Comparison of ENCODE assay signal across 1 cellular context in the genomic region with DNA sequence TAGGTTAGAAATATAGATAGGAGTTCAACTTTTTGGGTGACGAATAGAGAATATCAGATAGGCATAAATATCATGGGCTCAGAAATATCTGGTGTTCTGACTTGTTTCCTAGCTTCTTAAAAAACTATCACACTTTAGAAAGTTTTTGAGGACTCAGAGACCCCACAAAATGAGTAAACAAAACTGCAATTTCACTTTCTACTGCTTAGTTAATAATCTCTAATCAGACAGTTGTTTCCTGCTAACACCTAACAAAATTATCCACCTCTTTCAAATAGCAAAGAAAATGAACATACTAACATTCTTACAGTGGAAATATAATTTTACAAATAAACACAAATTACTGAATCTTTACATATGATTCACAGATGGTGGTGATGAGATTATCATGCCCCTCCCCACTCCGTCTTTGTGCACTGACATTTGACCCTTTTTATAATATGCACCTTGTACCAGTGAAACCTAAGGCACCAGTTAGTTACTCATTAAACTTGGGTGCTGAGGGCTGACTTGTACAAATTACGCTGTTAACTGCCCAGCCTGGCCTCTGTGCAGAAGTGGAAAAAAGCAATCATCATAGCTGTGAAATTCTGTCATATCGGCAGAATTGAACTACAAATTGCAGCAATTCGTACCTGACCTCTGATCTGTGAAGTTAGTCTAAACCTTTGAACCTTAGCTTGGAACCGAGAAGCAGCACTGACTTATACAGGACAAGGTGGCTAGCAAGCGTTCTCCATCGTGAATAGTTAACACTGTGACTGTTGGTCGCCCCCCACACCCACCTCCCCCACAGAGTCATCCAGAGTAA.
TF ChIP-seq lines count a peak whose summit lies in the region.

No MANE protein-coding gene starts in this region.

TF ChIP-seq in HepG2, 621 proteins besides CTCF, POLR2A, EP300 and RAD21 (continued from another document and continues in another):
- TF ChIP-seq, protein P1, sequence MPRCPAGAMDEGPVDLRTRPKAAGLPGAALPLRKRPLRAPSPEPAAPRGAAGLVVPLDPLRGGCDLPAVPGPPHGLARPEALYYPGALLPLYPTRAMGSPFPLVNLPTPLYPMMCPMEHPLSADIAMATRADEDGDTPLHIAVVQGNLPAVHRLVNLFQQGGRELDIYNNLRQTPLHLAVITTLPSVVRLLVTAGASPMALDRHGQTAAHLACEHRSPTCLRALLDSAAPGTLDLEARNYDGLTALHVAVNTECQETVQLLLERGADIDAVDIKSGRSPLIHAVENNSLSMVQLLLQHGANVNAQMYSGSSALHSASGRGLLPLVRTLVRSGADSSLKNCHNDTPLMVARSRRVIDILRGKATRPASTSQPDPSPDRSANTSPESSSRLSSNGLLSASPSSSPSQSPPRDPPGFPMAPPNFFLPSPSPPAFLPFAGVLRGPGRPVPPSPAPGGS (CRISPR knock-in tag; IDR thresholded peaks at IDR 0.05) = no peak
- TF ChIP-seq, protein P2, sequence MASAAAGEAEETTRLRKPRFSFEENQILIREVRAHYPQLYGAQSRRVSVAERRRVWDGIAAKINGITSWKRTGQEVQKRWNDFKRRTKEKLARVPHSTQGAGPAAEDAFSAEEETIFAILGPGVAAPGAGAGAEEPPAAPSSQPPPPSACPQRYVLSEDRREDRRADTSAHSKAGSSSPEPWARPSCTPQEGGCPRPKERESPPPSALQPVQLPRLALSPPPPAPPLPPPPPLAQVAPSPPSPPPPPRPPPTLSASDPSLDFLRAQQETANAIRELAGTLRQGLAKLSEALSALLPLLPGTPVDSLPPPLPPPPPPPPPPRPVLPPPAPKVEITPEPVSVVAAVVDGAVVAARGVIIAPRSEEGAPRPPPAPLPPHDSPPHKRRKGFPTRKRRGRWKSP (CRISPR knock-in tag; IDR thresholded peaks at IDR 0.05) = no peak
- no peak for TF ChIP-seq KDM2A (CRISPR knock-in tag; IDR thresholded peaks at IDR 0.05; ENCODE audit: borderline replicate concordance, low read depth)
- no peak for TF ChIP-seq SCMH1 (CRISPR knock-in tag; IDR thresholded peaks at IDR 0.05; ENCODE audit: borderline replicate concordance)
- TF ChIP-seq HNRNPL (IDR thresholded peaks at IDR 0.05; ENCODE audit: low read depth, low read length) = no peak
- no peak for TF ChIP-seq POLR2G (IDR thresholded peaks at IDR 0.05; ENCODE audit: low read depth, low read length)
- TF ChIP-seq, protein P3, sequence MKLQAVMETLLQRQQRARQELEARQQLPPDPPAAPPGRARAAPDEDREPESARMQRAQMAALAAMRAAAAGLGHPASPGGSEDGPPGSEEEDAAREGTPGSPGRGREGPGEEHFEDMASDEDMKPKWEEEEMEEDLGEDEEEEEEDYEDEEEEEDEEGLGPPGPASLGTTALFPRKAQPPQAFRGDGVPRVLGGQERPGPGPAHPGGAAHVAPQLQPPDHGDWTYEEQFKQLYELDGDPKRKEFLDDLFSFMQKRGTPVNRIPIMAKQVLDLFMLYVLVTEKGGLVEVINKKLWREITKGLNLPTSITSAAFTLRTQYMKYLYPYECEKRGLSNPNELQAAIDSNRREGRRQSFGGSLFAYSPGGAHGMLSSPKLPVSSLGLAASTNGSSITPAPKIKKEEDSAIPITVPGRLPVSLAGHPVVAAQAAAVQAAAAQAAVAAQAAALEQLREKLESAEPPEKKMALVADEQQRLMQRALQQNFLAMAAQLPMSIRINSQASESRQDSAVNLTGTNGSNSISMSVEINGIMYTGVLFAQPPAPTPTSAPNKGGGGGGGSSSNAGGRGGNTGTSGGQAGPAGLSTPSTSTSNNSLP (IDR thresholded peaks at IDR 0.05; ENCODE audit: low read depth, low read length) = peak; percentile 88
- TF ChIP-seq, protein P4, sequence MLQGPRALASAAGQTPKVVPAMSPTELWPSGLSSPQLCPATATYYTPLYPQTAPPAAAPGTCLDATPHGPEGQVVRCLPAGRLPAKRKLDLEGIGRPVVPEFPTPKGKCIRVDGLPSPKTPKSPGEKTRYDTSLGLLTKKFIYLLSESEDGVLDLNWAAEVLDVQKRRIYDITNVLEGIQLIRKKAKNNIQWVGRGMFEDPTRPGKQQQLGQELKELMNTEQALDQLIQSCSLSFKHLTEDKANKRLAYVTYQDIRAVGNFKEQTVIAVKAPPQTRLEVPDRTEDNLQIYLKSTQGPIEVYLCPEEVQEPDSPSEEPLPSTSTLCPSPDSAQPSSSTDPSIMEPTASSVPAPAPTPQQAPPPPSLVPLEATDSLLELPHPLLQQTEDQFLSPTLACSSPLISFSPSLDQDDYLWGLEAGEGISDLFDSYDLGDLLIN (CRISPR knock-in tag; IDR thresholded peaks at IDR 0.05; ENCODE audit: borderline replicate concordance) = no peak
- TF ChIP-seq, protein P5, sequence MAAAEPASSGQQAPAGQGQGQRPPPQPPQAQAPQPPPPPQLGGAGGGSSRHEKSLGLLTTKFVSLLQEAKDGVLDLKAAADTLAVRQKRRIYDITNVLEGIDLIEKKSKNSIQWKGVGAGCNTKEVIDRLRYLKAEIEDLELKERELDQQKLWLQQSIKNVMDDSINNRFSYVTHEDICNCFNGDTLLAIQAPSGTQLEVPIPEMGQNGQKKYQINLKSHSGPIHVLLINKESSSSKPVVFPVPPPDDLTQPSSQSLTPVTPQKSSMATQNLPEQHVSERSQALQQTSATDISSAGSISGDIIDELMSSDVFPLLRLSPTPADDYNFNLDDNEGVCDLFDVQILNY (CRISPR knock-in tag; conservative IDR thresholded peaks at IDR 0.05) = no peak
- TF ChIP-seq, protein P6, sequence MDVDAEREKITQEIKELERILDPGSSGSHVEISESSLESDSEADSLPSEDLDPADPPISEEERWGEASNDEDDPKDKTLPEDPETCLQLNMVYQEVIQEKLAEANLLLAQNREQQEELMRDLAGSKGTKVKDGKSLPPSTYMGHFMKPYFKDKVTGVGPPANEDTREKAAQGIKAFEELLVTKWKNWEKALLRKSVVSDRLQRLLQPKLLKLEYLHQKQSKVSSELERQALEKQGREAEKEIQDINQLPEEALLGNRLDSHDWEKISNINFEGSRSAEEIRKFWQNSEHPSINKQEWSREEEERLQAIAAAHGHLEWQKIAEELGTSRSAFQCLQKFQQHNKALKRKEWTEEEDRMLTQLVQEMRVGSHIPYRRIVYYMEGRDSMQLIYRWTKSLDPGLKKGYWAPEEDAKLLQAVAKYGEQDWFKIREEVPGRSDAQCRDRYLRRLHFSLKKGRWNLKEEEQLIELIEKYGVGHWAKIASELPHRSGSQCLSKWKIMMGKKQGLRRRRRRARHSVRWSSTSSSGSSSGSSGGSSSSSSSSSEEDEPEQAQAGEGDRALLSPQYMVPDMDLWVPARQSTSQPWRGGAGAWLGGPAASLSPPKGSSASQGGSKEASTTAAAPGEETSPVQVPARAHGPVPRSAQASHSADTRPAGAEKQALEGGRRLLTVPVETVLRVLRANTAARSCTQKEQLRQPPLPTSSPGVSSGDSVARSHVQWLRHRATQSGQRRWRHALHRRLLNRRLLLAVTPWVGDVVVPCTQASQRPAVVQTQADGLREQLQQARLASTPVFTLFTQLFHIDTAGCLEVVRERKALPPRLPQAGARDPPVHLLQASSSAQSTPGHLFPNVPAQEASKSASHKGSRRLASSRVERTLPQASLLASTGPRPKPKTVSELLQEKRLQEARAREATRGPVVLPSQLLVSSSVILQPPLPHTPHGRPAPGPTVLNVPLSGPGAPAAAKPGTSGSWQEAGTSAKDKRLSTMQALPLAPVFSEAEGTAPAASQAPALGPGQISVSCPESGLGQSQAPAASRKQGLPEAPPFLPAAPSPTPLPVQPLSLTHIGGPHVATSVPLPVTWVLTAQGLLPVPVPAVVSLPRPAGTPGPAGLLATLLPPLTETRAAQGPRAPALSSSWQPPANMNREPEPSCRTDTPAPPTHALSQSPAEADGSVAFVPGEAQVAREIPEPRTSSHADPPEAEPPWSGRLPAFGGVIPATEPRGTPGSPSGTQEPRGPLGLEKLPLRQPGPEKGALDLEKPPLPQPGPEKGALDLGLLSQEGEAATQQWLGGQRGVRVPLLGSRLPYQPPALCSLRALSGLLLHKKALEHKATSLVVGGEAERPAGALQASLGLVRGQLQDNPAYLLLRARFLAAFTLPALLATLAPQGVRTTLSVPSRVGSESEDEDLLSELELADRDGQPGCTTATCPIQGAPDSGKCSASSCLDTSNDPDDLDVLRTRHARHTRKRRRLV (CRISPR knock-in tag; IDR thresholded peaks at IDR 0.05) = no peak
- TF ChIP-seq, protein P7, sequence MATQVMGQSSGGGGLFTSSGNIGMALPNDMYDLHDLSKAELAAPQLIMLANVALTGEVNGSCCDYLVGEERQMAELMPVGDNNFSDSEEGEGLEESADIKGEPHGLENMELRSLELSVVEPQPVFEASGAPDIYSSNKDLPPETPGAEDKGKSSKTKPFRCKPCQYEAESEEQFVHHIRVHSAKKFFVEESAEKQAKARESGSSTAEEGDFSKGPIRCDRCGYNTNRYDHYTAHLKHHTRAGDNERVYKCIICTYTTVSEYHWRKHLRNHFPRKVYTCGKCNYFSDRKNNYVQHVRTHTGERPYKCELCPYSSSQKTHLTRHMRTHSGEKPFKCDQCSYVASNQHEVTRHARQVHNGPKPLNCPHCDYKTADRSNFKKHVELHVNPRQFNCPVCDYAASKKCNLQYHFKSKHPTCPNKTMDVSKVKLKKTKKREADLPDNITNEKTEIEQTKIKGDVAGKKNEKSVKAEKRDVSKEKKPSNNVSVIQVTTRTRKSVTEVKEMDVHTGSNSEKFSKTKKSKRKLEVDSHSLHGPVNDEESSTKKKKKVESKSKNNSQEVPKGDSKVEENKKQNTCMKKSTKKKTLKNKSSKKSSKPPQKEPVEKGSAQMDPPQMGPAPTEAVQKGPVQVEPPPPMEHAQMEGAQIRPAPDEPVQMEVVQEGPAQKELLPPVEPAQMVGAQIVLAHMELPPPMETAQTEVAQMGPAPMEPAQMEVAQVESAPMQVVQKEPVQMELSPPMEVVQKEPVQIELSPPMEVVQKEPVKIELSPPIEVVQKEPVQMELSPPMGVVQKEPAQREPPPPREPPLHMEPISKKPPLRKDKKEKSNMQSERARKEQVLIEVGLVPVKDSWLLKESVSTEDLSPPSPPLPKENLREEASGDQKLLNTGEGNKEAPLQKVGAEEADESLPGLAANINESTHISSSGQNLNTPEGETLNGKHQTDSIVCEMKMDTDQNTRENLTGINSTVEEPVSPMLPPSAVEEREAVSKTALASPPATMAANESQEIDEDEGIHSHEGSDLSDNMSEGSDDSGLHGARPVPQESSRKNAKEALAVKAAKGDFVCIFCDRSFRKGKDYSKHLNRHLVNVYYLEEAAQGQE (IDR thresholded peaks at IDR 0.05; ENCODE audit: borderline replicate concordance in 1 of 2, low read depth in 1 of 2, low read length in 2 of 2) = 0 out of 4 replicates have a peak, but pooled peaks of 1 of the 2 experiments have one; percentile 23
- TF ChIP-seq, protein P8, sequence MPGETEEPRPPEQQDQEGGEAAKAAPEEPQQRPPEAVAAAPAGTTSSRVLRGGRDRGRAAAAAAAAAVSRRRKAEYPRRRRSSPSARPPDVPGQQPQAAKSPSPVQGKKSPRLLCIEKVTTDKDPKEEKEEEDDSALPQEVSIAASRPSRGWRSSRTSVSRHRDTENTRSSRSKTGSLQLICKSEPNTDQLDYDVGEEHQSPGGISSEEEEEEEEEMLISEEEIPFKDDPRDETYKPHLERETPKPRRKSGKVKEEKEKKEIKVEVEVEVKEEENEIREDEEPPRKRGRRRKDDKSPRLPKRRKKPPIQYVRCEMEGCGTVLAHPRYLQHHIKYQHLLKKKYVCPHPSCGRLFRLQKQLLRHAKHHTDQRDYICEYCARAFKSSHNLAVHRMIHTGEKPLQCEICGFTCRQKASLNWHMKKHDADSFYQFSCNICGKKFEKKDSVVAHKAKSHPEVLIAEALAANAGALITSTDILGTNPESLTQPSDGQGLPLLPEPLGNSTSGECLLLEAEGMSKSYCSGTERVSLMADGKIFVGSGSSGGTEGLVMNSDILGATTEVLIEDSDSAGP (CRISPR knock-in tag; IDR thresholded peaks at IDR 0.05; ENCODE audit: borderline replicate concordance) = no peak
- TF ChIP-seq, protein P9, sequence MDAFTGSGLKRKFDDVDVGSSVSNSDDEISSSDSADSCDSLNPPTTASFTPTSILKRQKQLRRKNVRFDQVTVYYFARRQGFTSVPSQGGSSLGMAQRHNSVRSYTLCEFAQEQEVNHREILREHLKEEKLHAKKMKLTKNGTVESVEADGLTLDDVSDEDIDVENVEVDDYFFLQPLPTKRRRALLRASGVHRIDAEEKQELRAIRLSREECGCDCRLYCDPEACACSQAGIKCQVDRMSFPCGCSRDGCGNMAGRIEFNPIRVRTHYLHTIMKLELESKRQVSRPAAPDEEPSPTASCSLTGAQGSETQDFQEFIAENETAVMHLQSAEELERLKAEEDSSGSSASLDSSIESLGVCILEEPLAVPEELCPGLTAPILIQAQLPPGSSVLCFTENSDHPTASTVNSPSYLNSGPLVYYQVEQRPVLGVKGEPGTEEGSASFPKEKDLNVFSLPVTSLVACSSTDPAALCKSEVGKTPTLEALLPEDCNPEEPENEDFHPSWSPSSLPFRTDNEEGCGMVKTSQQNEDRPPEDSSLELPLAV (CRISPR knock-in tag; conservative IDR thresholded peaks at IDR 0.05; ENCODE audit: low read depth) = no peak
- no peak for TF ChIP-seq ZNF24 (IDR thresholded peaks at IDR 0.05)
- 0 out of 2 replicates have a peak, but pooled peaks have one; percentile 64 for TF ChIP-seq SIX4 (CRISPR knock-in tag; IDR thresholded peaks at IDR 0.05)
- TF ChIP-seq ZNF781 (CRISPR knock-in tag; IDR thresholded peaks at IDR 0.05; ENCODE audit: borderline replicate concordance, not compliant biosample characterization) = no peak
- TF ChIP-seq NR1H2 (CRISPR knock-in tag; IDR thresholded peaks at IDR 0.05; ENCODE audit: borderline replicate concordance, low read depth) = no peak
- TF ChIP-seq HDAC2 (CRISPR knock-in tag; IDR thresholded peaks at IDR 0.05) = peak; percentile 93
- TF ChIP-seq, protein P10, sequence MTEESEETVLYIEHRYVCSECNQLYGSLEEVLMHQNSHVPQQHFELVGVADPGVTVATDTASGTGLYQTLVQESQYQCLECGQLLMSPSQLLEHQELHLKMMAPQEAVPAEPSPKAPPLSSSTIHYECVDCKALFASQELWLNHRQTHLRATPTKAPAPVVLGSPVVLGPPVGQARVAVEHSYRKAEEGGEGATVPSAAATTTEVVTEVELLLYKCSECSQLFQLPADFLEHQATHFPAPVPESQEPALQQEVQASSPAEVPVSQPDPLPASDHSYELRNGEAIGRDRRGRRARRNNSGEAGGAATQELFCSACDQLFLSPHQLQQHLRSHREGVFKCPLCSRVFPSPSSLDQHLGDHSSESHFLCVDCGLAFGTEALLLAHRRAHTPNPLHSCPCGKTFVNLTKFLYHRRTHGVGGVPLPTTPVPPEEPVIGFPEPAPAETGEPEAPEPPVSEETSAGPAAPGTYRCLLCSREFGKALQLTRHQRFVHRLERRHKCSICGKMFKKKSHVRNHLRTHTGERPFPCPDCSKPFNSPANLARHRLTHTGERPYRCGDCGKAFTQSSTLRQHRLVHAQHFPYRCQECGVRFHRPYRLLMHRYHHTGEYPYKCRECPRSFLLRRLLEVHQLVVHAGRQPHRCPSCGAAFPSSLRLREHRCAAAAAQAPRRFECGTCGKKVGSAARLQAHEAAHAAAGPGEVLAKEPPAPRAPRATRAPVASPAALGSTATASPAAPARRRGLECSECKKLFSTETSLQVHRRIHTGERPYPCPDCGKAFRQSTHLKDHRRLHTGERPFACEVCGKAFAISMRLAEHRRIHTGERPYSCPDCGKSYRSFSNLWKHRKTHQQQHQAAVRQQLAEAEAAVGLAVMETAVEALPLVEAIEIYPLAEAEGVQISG (CRISPR knock-in tag; IDR thresholded peaks at IDR 0.05) = peak; percentile 26; the same call in 1 of the 2 replicates
- TF ChIP-seq PTBP1 (IDR thresholded peaks at IDR 0.05; ENCODE audit: low read depth, low read length, poor library complexity, severe bottlenecking) = no peak
- TF ChIP-seq ZNF780A (CRISPR knock-in tag; IDR thresholded peaks at IDR 0.05) = no peak
- no peak for TF ChIP-seq GABPB1 (CRISPR knock-in tag; IDR thresholded peaks at IDR 0.05)
- no peak for TF ChIP-seq YY1 (IDR thresholded peaks at IDR 0.05; ENCODE audit: insufficient read depth, insufficient replicate concordance, low read depth, low read length)
- no peak for TF ChIP-seq PHF5A (CRISPR knock-in tag; IDR thresholded peaks at IDR 0.05; ENCODE audit: low read depth, unreplicated experiment)
